In the genomic region with DNA sequence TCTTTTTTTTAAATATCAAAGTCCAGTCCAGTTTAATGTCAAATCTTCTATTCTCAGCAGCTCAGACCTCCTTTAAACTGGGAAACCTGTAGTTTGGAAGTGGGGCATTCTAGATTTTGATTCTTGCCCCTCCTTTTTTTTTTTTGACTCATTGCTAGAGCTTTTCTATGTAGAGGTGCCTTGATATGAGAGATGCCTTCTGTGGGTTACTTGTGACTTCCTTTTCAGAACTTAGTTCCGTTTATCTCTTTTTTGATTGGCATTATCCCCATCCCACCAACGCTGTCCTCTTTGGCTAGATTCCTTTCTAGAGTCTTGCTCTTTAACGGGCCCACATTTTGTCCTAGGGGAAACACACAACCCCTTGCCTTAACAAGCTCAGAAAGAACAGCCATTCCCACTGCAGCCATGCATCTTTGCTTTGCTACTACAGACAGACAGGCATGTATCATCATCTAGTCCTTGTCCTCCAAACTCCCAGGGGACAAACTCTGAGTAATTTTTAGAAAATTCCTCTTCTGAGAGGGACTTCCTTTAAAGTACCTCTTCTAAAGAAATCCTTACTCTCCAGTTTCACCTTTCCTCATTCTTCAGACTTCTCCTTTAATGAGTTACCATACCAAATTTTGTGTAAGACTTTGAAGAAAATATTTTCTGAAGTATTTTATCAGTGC, we compare ENCODE assay signal across 16 cellular contexts.
DNase-seq lines count a peak whose midpoint lies in the region; ATAC-seq and TF ChIP-seq lines count a peak whose summit lies in the region.
"Had no signal": no experiment of that assay in that cellular context is flagged by ENCODE, and none has a peak within 500 bp of the region (broad histone marks: within the 10 kb centered on the region; RNA-seq: fewer than 3 reads in every experiment).

No MANE protein-coding gene starts in this region.

- no peak overlapping the region for H2AK5ac ChIP-seq in H9 (ENCODE audit: insufficient read length, low read length)

- H3K79me2 ChIP-seq in H9 (ENCODE audit: insufficient read depth, low read length), result no peaks in the 10 kb centered on the region

- TF ChIP-seq CTCF in H9 (conservative IDR thresholded peaks at IDR 0.05) (no peak), natural killer cell (IDR thresholded peaks at IDR 0.05) (no peak)

- H3K4me3 Mint-ChIP-seq in CD4-positive, alpha-beta memory T cell, result peak overlapping the region in 1 of 8 donors; percentile 12
- H3K4me3 Mint-ChIP-seq in H9 (no peak overlapping the region), natural killer cell (peak overlapping the region; percentile 49)
- H3K4me3 Mint-ChIP-seq in activated T-helper 1 cell treated with anti-CD3 and anti-CD28 coated beads, Interleukin-12 subunit alpha, Interleukin-12 subunit beta, Interleukin-2, Interleukin-4 antibody, amounts not matched to agents 30 ng/mL and 10 ng/mL and 1 ng/mL, durations not matched to agents 14 hours and 24 hours and 36 hours, result peak overlapping the region; percentile 5
- H3K4me3 Mint-ChIP-seq: activated B cell treated with CpG ODN at 0.5 μM for 24 hours had no signal

- H3K18ac ChIP-seq in H9 (ENCODE audit: insufficient read length, low read depth, low read length), result no peak overlapping the region

- no peak overlapping the region for H4K91ac ChIP-seq in H9 (ENCODE audit: insufficient read length, low read depth, low read length)

- H3K27ac Mint-ChIP-seq in CD4-positive, alpha-beta memory T cell, result peak overlapping the region in 4 of 7 donors; percentile 5 to 65 (median 16)
- H3K27ac Mint-ChIP-seq in H9 (peak overlapping the region; percentile 44 to 84 (median 82); a peak in 6 of 7 replicates), natural killer cell (peak overlapping the region; percentile 69 to 71)
- H3K27ac Mint-ChIP-seq in activated T-helper 1 cell treated with anti-CD3 and anti-CD28 coated beads, Interleukin-12 subunit alpha, Interleukin-12 subunit beta, Interleukin-2, Interleukin-4 antibody, amounts not matched to agents 30 ng/mL and 10 ng/mL and 1 ng/mL, durations not matched to agents 14 hours and 24 hours and 36 hours, result peak overlapping the region; percentile 43
- H3K27ac Mint-ChIP-seq: activated B cell treated with CpG ODN at 0.5 μM for 24 hours had no signal

- ATAC-seq in natural killer cell (peak; percentile 26 to 68 (median 48)), HG03280 (IDR thresholded peaks at IDR 0.05; ENCODE audit: unreplicated experiment) (no peak)

- no peaks in the 10 kb centered on the region for H3K27me3 Mint-ChIP-seq in CD4-positive, alpha-beta memory T cell
- H3K27me3 Mint-ChIP-seq in H9 (ENCODE audit: low read depth), result no peaks in the 10 kb centered on the region
- no peaks in the 10 kb centered on the region for H3K27me3 Mint-ChIP-seq in activated T-helper 1 cell treated with anti-CD3 and anti-CD28 coated beads, Interleukin-12 subunit alpha, Interleukin-12 subunit beta, Interleukin-2, Interleukin-4 antibody, amounts not matched to agents 30 ng/mL and 10 ng/mL and 1 ng/mL, durations not matched to agents 14 hours and 24 hours and 36 hours (ENCODE audit: insufficient read depth)
- no peaks in the 10 kb centered on the region for H3K27me3 Mint-ChIP-seq in natural killer cell (ENCODE audit: low read depth in 2 of 2)
- H3K27me3 Mint-ChIP-seq: activated B cell treated with CpG ODN at 0.5 μM for 24 hours had no signal

- no peak overlapping the region for H2BK15ac ChIP-seq in H9 (ENCODE audit: low read depth, low read length)

- WGBS in H9 (ENCODE audit: extremely low coverage, insufficient read length, low lambda C conversion rate), result no CpG with 5 or more reads among the region's 3 CpGs

- H3K4me3 ChIP-seq in CD4-positive, alpha-beta memory T cell (ENCODE audit: low read length in 2 of 2), result no peak overlapping the region
- H3K4me3 ChIP-seq: prostate gland, thoracic aorta had no signal

- no peak overlapping the region for H3K4me2 ChIP-seq in H9 (ENCODE audit: insufficient read depth, insufficient read length, low read length)

- no peaks in the 10 kb centered on the region for H3K27me3 ChIP-seq in CD4-positive, alpha-beta memory T cell (ENCODE audit: insufficient read depth, low read length)
- H3K27me3 ChIP-seq in H9 (ENCODE audit: insufficient read depth, low read length), result no peaks in the 10 kb centered on the region

- H3K36me3 Mint-ChIP-seq in CD4-positive, alpha-beta memory T cell, result peaks cover 19 to 25% of the 10 kb centered on the region in 2 donors
- H3K36me3 Mint-ChIP-seq in H9 (ENCODE audit: insufficient read depth in 1 of 3, low read depth in 3 of 3) (peaks cover 0 to 5% (median 0%) of the 10 kb centered on the region in 3 experiments; a peak in 2 of 7 replicates), natural killer cell (no peaks in the 10 kb centered on the region)
- H3K36me3 Mint-ChIP-seq in activated T-helper 1 cell treated with anti-CD3 and anti-CD28 coated beads, Interleukin-12 subunit alpha, Interleukin-12 subunit beta, Interleukin-2, Interleukin-4 antibody, amounts not matched to agents 30 ng/mL and 10 ng/mL and 1 ng/mL, durations not matched to agents 14 hours and 24 hours and 36 hours (ENCODE audit: low read depth), result peaks cover 20% of the 10 kb centered on the region

- peaks cover 21 to 32% (median 21%) of the 10 kb centered on the region in 4 donors for H3K4me1 Mint-ChIP-seq in CD4-positive, alpha-beta memory T cell
- H3K4me1 Mint-ChIP-seq in H9 (peaks cover 23% of the 10 kb centered on the region in 2 experiments), natural killer cell (peaks cover 43% of the 10 kb centered on the region in 2 donors)
- H3K4me1 Mint-ChIP-seq in activated T-helper 1 cell treated with anti-CD3 and anti-CD28 coated beads, Interleukin-12 subunit alpha, Interleukin-12 subunit beta, Interleukin-2, Interleukin-4 antibody, amounts not matched to agents 30 ng/mL and 10 ng/mL and 1 ng/mL, durations not matched to agents 14 hours and 24 hours and 36 hours (ENCODE audit: low read depth), result peaks cover 43% of the 10 kb centered on the region

- CTCF ChIA-PET in CD4-positive, alpha-beta memory T cell (lab: Charles Lee; ENCODE audit: partially characterized antibody), result interaction anchor here (0.7 kb wide), 1 partner anchor 12 kb away, joined by 3 read pairs; no protein-coding TSS in a partner anchor

- H3K79me1 ChIP-seq in H9 (ENCODE audit: insufficient read depth, low read depth, low read length, poor library complexity, severe bottlenecking), result no peaks in the 10 kb centered on the region

- H2BK20ac ChIP-seq in H9 (ENCODE audit: low read depth, low read length, poor library complexity, severe bottlenecking), result no peak overlapping the region

- no peaks in the 10 kb centered on the region for H4K20me1 ChIP-seq in H9 (ENCODE audit: control insufficient read depth, insufficient read depth, insufficient read length)

- intact Hi-C loops in CD4-positive, alpha-beta memory T cell (cut with micrococcal nuclease), result no loop called here
- intact Hi-C loops in activated T-helper 1 cell treated with anti-CD3 and anti-CD28 coated beads, Interleukin-12 subunit alpha, Interleukin-12 subunit beta, Interleukin-2, Interleukin-4 antibody, amounts not matched to agents 30 ng/mL and 10 ng/mL and 1 ng/mL, durations not matched to agents 14 hours and 24 hours and 36 hours (cut with micrococcal nuclease), result no loop called here
- intact Hi-C loops in natural killer cell (cut with micrococcal nuclease), result no loop called here

- no peak for DNase-seq in CD4-positive, alpha-beta memory T cell
- DNase-seq in H9 (no peak), natural killer cell (no peak), D341Med (ENCODE audit: low spot score) (no peak), NCI-H524 (lab: John Stamatoyannopoulos, UW) (no peak)
- no peak for DNase-seq in activated T-helper 1 cell treated with anti-CD3 and anti-CD28 coated beads, Interleukin-12 subunit alpha, Interleukin-12 subunit beta, Interleukin-2, Interleukin-4 antibody, amounts not matched to agents 30 ng/mL and 10 ng/mL and 1 ng/mL, durations not matched to agents 14 hours and 24 hours and 36 hours (ENCODE audit: low spot score)
- DNase-seq: activated B cell treated with CpG ODN at 0.5 μM for 24 hours; aorta; head of caudate nucleus; NCI-H1092; OCI-M1; stimulated activated CD4-positive, alpha-beta T cell treated with anti-CD3 and anti-CD28 coated beads, Interleukin-15, amount 100 ng/mL, for 24 hours had no signal

- no peak overlapping the region for H3K9ac ChIP-seq in H9 (ENCODE audit: extremely low read depth, insufficient read length, low read length)

- no peak overlapping the region for H2BK5ac ChIP-seq in H9 (ENCODE audit: insufficient read length, low read length)

- H3K23me2 ChIP-seq in H9 (ENCODE audit: insufficient read length, low read depth, low read length, poor library complexity, severe bottlenecking), result no peaks in the 10 kb centered on the region

- H3K56ac ChIP-seq in H9 (ENCODE audit: insufficient read length, low read depth, low read length), result no peak overlapping the region

- no peak overlapping the region for H3K23ac ChIP-seq in H9 (ENCODE audit: insufficient read length, low read depth, low read length)

- H3K9me3 Mint-ChIP-seq in CD4-positive, alpha-beta memory T cell, result peaks cover 0 to 2% (median 0%) of the 10 kb centered on the region in 8 donors
- H3K9me3 Mint-ChIP-seq in H9 (no peaks in the 10 kb centered on the region), natural killer cell (no peaks in the 10 kb centered on the region)
- H3K9me3 Mint-ChIP-seq in activated T-helper 1 cell treated with anti-CD3 and anti-CD28 coated beads, Interleukin-12 subunit alpha, Interleukin-12 subunit beta, Interleukin-2, Interleukin-4 antibody, amounts not matched to agents 30 ng/mL and 10 ng/mL and 1 ng/mL, durations not matched to agents 14 hours and 24 hours and 36 hours, result no peaks in the 10 kb centered on the region
- H3K9me3 Mint-ChIP-seq: activated B cell treated with CpG ODN at 0.5 μM for 24 hours had no signal

- no peak overlapping the region for H3T11ph ChIP-seq in H9 (ENCODE audit: low read length)

- no peak overlapping the region for H3K27ac ChIP-seq in CD4-positive, alpha-beta memory T cell (ENCODE audit: low read depth, low read length)
- no peak overlapping the region for H3K27ac ChIP-seq in H9 (ENCODE audit: insufficient read length, low read depth, low read length)
- H3K27ac ChIP-seq: epithelial cell of prostate, prostate gland, thoracic aorta had no signal

- no peak overlapping the region for H2AFZ ChIP-seq in H9 (ENCODE audit: low read length)

- H3K9me3 ChIP-seq in CD4-positive, alpha-beta memory T cell (ENCODE audit: control insufficient read depth in 1 of 2, low read length in 2 of 2), result no peaks in the 10 kb centered on the region
- H3K9me3 ChIP-seq in H9 (ENCODE audit: control insufficient read depth, low read depth, low read length), result no peaks in the 10 kb centered on the region
- H3K9me3 ChIP-seq: prostate gland, thoracic aorta had no signal

- H2BK120ac ChIP-seq in H9 (ENCODE audit: low read depth, low read length, poor library complexity, severe bottlenecking), result no peak overlapping the region

- H2BK12ac ChIP-seq in H9 (ENCODE audit: insufficient read length, low read depth, low read length), result no peak overlapping the region

- H4K8ac ChIP-seq in H9 (replicated peaks; ENCODE audit: insufficient read length, low read depth, low read length), result no peak overlapping the region

- no peaks in the 10 kb centered on the region for H3K36me3 ChIP-seq in CD4-positive, alpha-beta memory T cell (ENCODE audit: insufficient read depth, low read length)
- H3K36me3 ChIP-seq: prostate gland, thoracic aorta had no signal

- no peak overlapping the region for H3K4ac ChIP-seq in H9 (ENCODE audit: low read depth, low read length)

- peaks cover 9% of the 10 kb centered on the region for H3K4me1 ChIP-seq in CD4-positive, alpha-beta memory T cell (ENCODE audit: insufficient read depth, low read length)
- no peaks in the 10 kb centered on the region; the same call in 1 of the 2 replicates for H3K4me1 ChIP-seq in H9 (ENCODE audit: insufficient read depth, low read length)
- H3K4me1 ChIP-seq: prostate gland had no signal

- no peak overlapping the region for H4K5ac ChIP-seq in H9 (ENCODE audit: insufficient read length, low read depth, low read length)

- no peak overlapping the region for H3K14ac ChIP-seq in H9 (ENCODE audit: insufficient read depth, low read length)

- POLR2A ChIA-PET in CD4-positive, alpha-beta memory T cell (lab: Charles Lee; ENCODE audit: partially characterized antibody), result interaction anchor here (0.6 to 1.7 kb wide), 3 partner anchors 187 to 1084 kb away, joined by 3 to 5 read pairs (median 3); partner anchors contain the start of gene TMEM106B

Comparison
In these comparisons a context has a peak if more than half of its experiments do, and no peak if none do; other contexts are left out.
1. H3K27ac Mint-ChIP-seq: peak in every context shown above with its lines; median percentile 82 in H9; 70 in natural killer cell; 43 in activated T-helper 1 cell treated with anti-CD3 and anti-CD28 coated beads, Interleukin-12 subunit alpha, Interleukin-12 subunit beta, Interleukin-2, Interleukin-4 antibody, amounts not matched to agents 30 ng/mL and 10 ng/mL and 1 ng/mL, durations not matched to agents 14 hours and 24 hours and 36 hours; 16 in CD4-positive, alpha-beta memory T cell.
2. H3K4me3 Mint-ChIP-seq: peak in activated T-helper 1 cell treated with anti-CD3 and anti-CD28 coated beads, Interleukin-12 subunit alpha, Interleukin-12 subunit beta, Interleukin-2, Interleukin-4 antibody, amounts not matched to agents 30 ng/mL and 10 ng/mL and 1 ng/mL, durations not matched to agents 14 hours and 24 hours and 36 hours (single experiment) and natural killer cell (single experiment); none in H9 (0 of 2).